Comparison of ENCODE assay signal across 9 cellular contexts in the genomic region with DNA sequence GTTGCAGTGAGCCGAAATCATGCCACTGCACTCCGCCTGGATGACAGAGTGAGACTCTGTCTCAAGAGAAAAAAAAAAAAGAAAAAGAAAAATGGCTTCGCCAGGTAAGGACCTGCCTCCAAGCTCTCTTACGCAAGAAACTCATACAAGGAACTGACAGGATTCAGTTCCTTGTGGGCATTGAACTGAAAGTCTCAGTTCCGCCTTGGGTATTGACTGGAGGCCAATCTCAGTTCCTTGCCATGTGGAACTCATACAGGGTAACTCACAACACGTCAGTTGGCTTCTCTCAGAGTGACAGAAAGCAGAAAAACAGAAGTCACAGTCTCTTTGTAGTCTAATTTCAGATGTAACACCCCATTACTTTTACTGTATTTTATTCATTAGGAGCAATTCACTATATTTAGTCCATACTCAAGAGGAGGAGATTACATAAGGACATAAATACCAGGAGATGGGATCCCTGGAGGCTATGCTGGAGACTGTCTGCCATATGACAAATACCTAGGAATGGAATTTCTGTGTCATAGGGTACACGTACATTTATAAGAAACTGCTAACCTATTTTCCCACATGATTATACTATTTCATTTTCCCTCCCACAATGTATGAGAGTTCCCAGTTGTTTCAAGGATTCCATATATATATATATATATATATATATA. TPM values are rescaled to one million over a fixed set of nuclear protein-coding genes. Genes with fewer than 3 reads are reported as not detected.
DNase-seq lines count a peak whose midpoint lies in the region; ATAC-seq and TF ChIP-seq lines count a peak whose summit lies in the region.
"Had no signal": no experiment of that assay in that cellular context is flagged by ENCODE, and none has a peak within 500 bp of the region (broad histone marks: within the 10 kb centered on the region; RNA-seq: fewer than 3 reads in every experiment).

No MANE protein-coding gene starts in this region.

- peaks cover 11% of the 10 kb centered on the region for H3K4me1 ChIP-seq in PC-3 (ENCODE audit: insufficient read depth, low read length)
- no peaks in the 10 kb centered on the region for H3K4me1 ChIP-seq in naive thymus-derived CD4-positive, alpha-beta T cell (ENCODE audit: control insufficient read depth in 2 of 2, insufficient read depth in 2 of 2, low read length in 2 of 2)

- H3K27me3 ChIP-seq in PC-3 (ENCODE audit: low read length) = no peaks in the 10 kb centered on the region
- no peaks in the 10 kb centered on the region for H3K27me3 ChIP-seq in naive thymus-derived CD4-positive, alpha-beta T cell (ENCODE audit: control insufficient read depth in 2 of 2, insufficient read depth in 2 of 2, low read length in 2 of 2)
- H3K27me3 ChIP-seq in dorsolateral prefrontal cortex = no peaks in the 10 kb centered on the region

- H3K9me3 ChIP-seq in PC-3 (ENCODE audit: low read length) = no peaks in the 10 kb centered on the region
- H3K9me3 ChIP-seq in naive thymus-derived CD4-positive, alpha-beta T cell (ENCODE audit: control insufficient read depth in 2 of 3, low read length in 3 of 3) = no peaks in the 10 kb centered on the region

- H3K27ac ChIP-seq in PC-3 (ENCODE audit: low read length) (peak overlapping the region; percentile 52), dorsolateral prefrontal cortex (no peak overlapping the region)
- no peak overlapping the region for H3K27ac ChIP-seq in naive thymus-derived CD4-positive, alpha-beta T cell (ENCODE audit: low read depth, low read length)

- CTCF ChIA-PET in PC-3 (lab: Charles Lee) = no interaction called here
- CTCF ChIA-PET in naive thymus-derived CD4-positive, alpha-beta T cell (lab: Charles Lee) = no interaction called here

- H3K4me3 Mint-ChIP-seq in naive thymus-derived CD4-positive, alpha-beta T cell = no peak overlapping the region
- H3K4me3 Mint-ChIP-seq in mesothelial cell of epicardium = no peak overlapping the region

- peak; percentile 96 for ATAC-seq in GM19025 (IDR thresholded peaks at IDR 0.05; ENCODE audit: low read depth, unreplicated experiment)
- peak; percentile 97 for ATAC-seq in HG02885 (IDR thresholded peaks at IDR 0.05; ENCODE audit: poor library complexity, unreplicated experiment)
- ATAC-seq in PC-3 = peak; percentile 97
- peak; percentile 88 for ATAC-seq in naive thymus-derived CD4-positive, alpha-beta T cell

- H3K27ac Mint-ChIP-seq in naive thymus-derived CD4-positive, alpha-beta T cell = peak overlapping the region in 1 of 9 donors; percentile 48
- no peak overlapping the region for H3K27ac Mint-ChIP-seq in mesothelial cell of epicardium

- H3K79me2 ChIP-seq in PC-3 (ENCODE audit: low read length) = no peaks in the 10 kb centered on the region

- BruUV-seq in PC-3 (replicated peaks; lab: Mats Ljungman, UMichigan) = no TSS peak

- peak overlapping the region; percentile 71 for H3K4me2 ChIP-seq in PC-3 (ENCODE audit: low read length)

- peaks cover 0 to 2% (median 0%) of the 10 kb centered on the region in 7 donors for H3K4me1 Mint-ChIP-seq in naive thymus-derived CD4-positive, alpha-beta T cell
- peaks cover 2% of the 10 kb centered on the region for H3K4me1 Mint-ChIP-seq in mesothelial cell of epicardium

- TF ChIP-seq CTCF in PC-3 (conservative IDR thresholded peaks at IDR 0.05; ENCODE audit: low read depth, low read length) (no peak), dorsolateral prefrontal cortex (IDR thresholded peaks at IDR 0.05 in 54 of 56, conservative IDR thresholded peaks at IDR 0.05 in 2 of 56; ENCODE audit: low read depth in 1 of 56, partially characterized antibody in 56 of 56) (no peak), mesothelial cell of epicardium (IDR thresholded peaks at IDR 0.05; ENCODE audit: unreplicated experiment) (no peak)

- intact Hi-C loops in PC-3 (cut with micrococcal nuclease) = no loop called here
- intact Hi-C loops in naive thymus-derived CD4-positive, alpha-beta T cell (cut with micrococcal nuclease) = no loop called here
- intact Hi-C loops in dorsolateral prefrontal cortex (cut with DNase I) = no loop called here

- no peak overlapping the region for H3K9ac ChIP-seq in PC-3 (ENCODE audit: low read length)

- no peak overlapping the region for H3K4me3 ChIP-seq in PC-3 (ENCODE audit: low read length)
- H3K4me3 ChIP-seq in naive thymus-derived CD4-positive, alpha-beta T cell (ENCODE audit: low read length) = no peak overlapping the region
- no peak overlapping the region for H3K4me3 ChIP-seq in dorsolateral prefrontal cortex

- no peaks in the 10 kb centered on the region for H3K36me3 Mint-ChIP-seq in naive thymus-derived CD4-positive, alpha-beta T cell
- no peaks in the 10 kb centered on the region for H3K36me3 Mint-ChIP-seq in mesothelial cell of epicardium

- no peaks in the 10 kb centered on the region for H3K36me3 ChIP-seq in PC-3 (ENCODE audit: low read depth, low read length)
- no peaks in the 10 kb centered on the region for H3K36me3 ChIP-seq in naive thymus-derived CD4-positive, alpha-beta T cell (ENCODE audit: control insufficient read depth in 2 of 3, insufficient read depth in 3 of 3, low read length in 3 of 3)

- no peaks in the 10 kb centered on the region for H4K20me1 ChIP-seq in PC-3 (ENCODE audit: low read length)

- H3F3A ChIP-seq in PC-3 (ENCODE audit: low read length, unreplicated experiment) = no peaks in the 10 kb centered on the region

- peak overlapping the region; percentile 54; the same call in 1 of the 2 replicates for H2AFZ ChIP-seq in PC-3 (ENCODE audit: low read length)

- no peaks in the 10 kb centered on the region for H3K9me3 Mint-ChIP-seq in naive thymus-derived CD4-positive, alpha-beta T cell
- H3K9me3 Mint-ChIP-seq in mesothelial cell of epicardium = peaks cover 3% of the 10 kb centered on the region

- POLR2A ChIA-PET in PC-3 (lab: Charles Lee; ENCODE audit: unreplicated experiment) = no interaction called here
- POLR2A ChIA-PET in naive thymus-derived CD4-positive, alpha-beta T cell (lab: Charles Lee) = no interaction called here

- peaks cover 0 to 8% (median 0%) of the 10 kb centered on the region in 5 donors for H3K27me3 Mint-ChIP-seq in naive thymus-derived CD4-positive, alpha-beta T cell
- peaks cover 3% of the 10 kb centered on the region for H3K27me3 Mint-ChIP-seq in mesothelial cell of epicardium (ENCODE audit: low read depth)

- DNase-seq in PC-3 = peak; percentile 93
- DNase-seq in naive thymus-derived CD4-positive, alpha-beta T cell = no peak
- DNase-seq in dorsolateral prefrontal cortex = no peak
- no peak for DNase-seq in OCI-M1 (lab: John Stamatoyannopoulos, UW)
- DNase-seq in occipital lobe (lab: John Stamatoyannopoulos, UW) = no peak
- no peak for DNase-seq in mesothelial cell of epicardium (ENCODE audit: low spot score in 2 of 2, unreplicated experiment in 2 of 2)
- DNase-seq: right cardiac atrium had no signal

- H3K9me2 ChIP-seq in PC-3 (replicated peaks; ENCODE audit: low read length) = no peaks in the 10 kb centered on the region

RNA-seq across cellular contexts. Expression of a gene that starts 11.4 kb away (rescaled TPM):
- total RNA-seq in PC-3 (2014; rRNA removed) (21.8 and 37.8 TPM in 2 replicates), dorsolateral prefrontal cortex (10 to 100 TPM in 119 of 120 experiments, 1 to 10 TPM in 1; 9.1 to 26.6 (median 18.8) TPM), occipital lobe (18.7 TPM), mesothelial cell of epicardium (17.1 to 22.8 TPM (median 18.6 TPM) in 3 replicates)
- 10 to 100 TPM; 10.5 to 18.0 (median 15.2) TPM for total RNA-seq in naive thymus-derived CD4-positive, alpha-beta T cell
- polyA plus RNA-seq in naive thymus-derived CD4-positive, alpha-beta T cell = 10 to 100 TPM; 11.6 to 11.7 TPM

RNA-seq across cellular contexts. Expression of a gene that starts 16.7 kb away (rescaled TPM):
- total RNA-seq in PC-3 (2014; rRNA removed) (16.3 and 20.4 TPM in 2 replicates), dorsolateral prefrontal cortex (10 to 100 TPM; 22.4 to 73.3 (median 51.3) TPM), occipital lobe (190 TPM), mesothelial cell of epicardium (5.9 to 10.1 TPM (median 6.9 TPM) in 3 replicates)
- total RNA-seq in naive thymus-derived CD4-positive, alpha-beta T cell = 10 to 100 TPM in 1 of 5 experiments, 1 to 10 TPM in 4; 2.0 to 12.7 (median 2.6) TPM
- polyA plus RNA-seq in naive thymus-derived CD4-positive, alpha-beta T cell = under 1 TPM; 0.08 to 0.12 TPM
